Comparison of ENCODE assay signal across 1 cellular context in the genomic region with DNA sequence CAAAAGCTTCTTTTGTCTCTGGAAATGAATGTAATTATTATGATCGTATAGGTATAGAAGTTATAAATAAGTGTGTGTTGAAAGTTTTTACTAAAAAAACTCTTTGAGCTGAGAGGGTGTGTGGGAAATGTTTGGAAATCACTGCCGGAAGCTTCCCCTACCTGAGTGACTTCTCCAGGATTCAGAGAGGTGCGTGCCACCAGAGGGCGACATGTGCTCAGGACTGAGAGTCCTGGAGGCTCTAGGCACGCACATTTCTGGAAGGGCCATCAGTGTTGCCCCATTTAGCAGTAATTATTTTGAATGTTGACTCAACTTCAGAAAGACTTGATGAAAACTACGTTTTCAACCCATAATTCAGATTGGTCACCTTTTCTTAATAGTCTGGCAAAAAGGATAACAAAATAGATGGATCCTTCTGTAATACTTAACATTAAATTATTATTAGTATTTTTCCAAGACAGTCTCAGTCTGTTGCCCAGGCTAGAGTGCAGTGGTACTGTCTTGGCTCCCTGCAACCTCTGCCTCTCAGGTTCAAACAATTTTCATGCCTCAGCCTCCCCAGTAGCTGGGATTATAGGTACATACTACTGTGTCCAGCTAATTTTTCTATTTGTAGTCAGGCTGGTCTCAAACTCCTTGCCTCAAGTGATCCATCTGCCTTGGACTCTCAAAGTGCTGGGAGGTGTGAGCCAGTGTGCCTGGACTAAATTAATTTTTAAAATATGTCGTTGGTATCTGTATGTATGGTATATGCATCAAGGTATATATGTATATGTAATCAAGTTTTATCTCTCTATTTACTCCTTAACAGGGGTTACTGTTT.
TF ChIP-seq lines count a peak whose summit lies in the region.

No MANE protein-coding gene starts in this region.

TF ChIP-seq in Ishikawa, 13 proteins besides CTCF, POLR2A, EP300 and RAD21 (continued from another document):
- TF ChIP-seq YY1 (IDR thresholded peaks at IDR 0.05; ENCODE audit: low read depth), result no peak
- TF ChIP-seq, protein P1, sequence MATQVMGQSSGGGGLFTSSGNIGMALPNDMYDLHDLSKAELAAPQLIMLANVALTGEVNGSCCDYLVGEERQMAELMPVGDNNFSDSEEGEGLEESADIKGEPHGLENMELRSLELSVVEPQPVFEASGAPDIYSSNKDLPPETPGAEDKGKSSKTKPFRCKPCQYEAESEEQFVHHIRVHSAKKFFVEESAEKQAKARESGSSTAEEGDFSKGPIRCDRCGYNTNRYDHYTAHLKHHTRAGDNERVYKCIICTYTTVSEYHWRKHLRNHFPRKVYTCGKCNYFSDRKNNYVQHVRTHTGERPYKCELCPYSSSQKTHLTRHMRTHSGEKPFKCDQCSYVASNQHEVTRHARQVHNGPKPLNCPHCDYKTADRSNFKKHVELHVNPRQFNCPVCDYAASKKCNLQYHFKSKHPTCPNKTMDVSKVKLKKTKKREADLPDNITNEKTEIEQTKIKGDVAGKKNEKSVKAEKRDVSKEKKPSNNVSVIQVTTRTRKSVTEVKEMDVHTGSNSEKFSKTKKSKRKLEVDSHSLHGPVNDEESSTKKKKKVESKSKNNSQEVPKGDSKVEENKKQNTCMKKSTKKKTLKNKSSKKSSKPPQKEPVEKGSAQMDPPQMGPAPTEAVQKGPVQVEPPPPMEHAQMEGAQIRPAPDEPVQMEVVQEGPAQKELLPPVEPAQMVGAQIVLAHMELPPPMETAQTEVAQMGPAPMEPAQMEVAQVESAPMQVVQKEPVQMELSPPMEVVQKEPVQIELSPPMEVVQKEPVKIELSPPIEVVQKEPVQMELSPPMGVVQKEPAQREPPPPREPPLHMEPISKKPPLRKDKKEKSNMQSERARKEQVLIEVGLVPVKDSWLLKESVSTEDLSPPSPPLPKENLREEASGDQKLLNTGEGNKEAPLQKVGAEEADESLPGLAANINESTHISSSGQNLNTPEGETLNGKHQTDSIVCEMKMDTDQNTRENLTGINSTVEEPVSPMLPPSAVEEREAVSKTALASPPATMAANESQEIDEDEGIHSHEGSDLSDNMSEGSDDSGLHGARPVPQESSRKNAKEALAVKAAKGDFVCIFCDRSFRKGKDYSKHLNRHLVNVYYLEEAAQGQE (IDR thresholded peaks at IDR 0.05; ENCODE audit: low read depth), result no peak
